In the genomic region with DNA sequence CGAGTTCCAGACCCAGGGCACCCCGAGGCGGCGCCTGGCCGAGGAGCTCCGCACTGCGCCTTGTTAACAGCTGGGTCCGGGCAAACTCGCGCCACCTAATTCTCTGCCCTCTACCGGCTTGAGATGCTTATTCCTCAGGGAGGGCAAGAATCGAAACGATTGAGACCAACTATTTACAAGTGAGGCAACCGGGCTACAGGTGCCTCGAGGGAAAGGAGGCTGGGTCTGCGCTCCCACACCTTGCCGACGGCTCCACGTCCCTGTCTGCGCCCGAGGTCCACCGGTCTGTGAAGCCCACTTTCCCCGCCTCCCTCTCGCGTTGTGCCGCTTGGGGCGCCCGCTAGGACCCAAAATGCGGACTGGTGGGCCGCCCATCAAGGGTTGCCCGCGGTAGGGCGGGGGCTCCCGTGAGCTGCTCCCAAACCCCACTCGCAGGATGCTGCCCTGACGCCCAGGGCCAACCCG, we compare ENCODE assay signal across 8 cellular contexts. TPM values are rescaled to one million over a fixed set of nuclear protein-coding genes. Genes with fewer than 3 reads are reported as not detected.
A peak's percentile ranks its signal among the peaks of the same experiment; 100 is the strongest.
DNase-seq lines count a peak whose midpoint lies in the region; ATAC-seq and TF ChIP-seq lines count a peak whose summit lies in the region.

No MANE protein-coding gene starts in this region.

- H4K20me1 ChIP-seq in OCI-LY1 (ENCODE audit: insufficient read depth, low read length) (no peaks in the 10 kb centered on the region), neural cell (ENCODE audit: insufficient read depth) (no peaks in the 10 kb centered on the region)

- H3K27ac ChIP-seq in OCI-LY1 (ENCODE audit: low read depth, low read length, poor library complexity, severe bottlenecking) = no peak overlapping the region
- peak overlapping the region; percentile 60 for H3K27ac ChIP-seq in neural cell (ENCODE audit: low read length)
- peak overlapping the region; percentile 43 for H3K27ac ChIP-seq in subcutaneous abdominal adipose tissue (ENCODE audit: low read depth, low read length)

- no peaks in the 10 kb centered on the region for H3F3A ChIP-seq in OCI-LY1 (ENCODE audit: insufficient read depth, low read length)
- no peaks in the 10 kb centered on the region for H3F3A ChIP-seq in neural cell (ENCODE audit: insufficient read depth, low read length, poor library complexity, severe bottlenecking)

- H3K9ac ChIP-seq in OCI-LY1 (ENCODE audit: low read length) = peak overlapping the region; percentile 76
- peak overlapping the region; percentile 84 for H3K9ac ChIP-seq in neural cell (ENCODE audit: low read length)
- H3K9ac ChIP-seq in subcutaneous abdominal adipose tissue (ENCODE audit: low read length in 5 of 5) = peak overlapping the region; percentile 6 to 83 (median 76)

- TF ChIP-seq CTCF in AG10803 (conservative IDR thresholded peaks at IDR 0.05; ENCODE audit: low read length) (peak; percentile 43), OCI-LY1 (IDR thresholded peaks at IDR 0.05; ENCODE audit: low read length) (no peak; the same call in none of the 2 replicates), neural cell (IDR thresholded peaks at IDR 0.05; ENCODE audit: poor library complexity, severe bottlenecking) (peak; percentile 55)

- peak overlapping the region; percentile 86 for H3K4me3 ChIP-seq in AG10803 (ENCODE audit: low read length)
- peak overlapping the region; percentile 81 for H3K4me3 ChIP-seq in OCI-LY1 (ENCODE audit: low read depth, low read length, poor library complexity, severe bottlenecking)
- peak overlapping the region; percentile 100 for H3K4me3 ChIP-seq in neural cell (ENCODE audit: low read length)
- H3K4me3 ChIP-seq in subcutaneous abdominal adipose tissue (ENCODE audit: low read depth in 1 of 5, low read length in 5 of 5) = peak overlapping the region; percentile 66 to 95 (median 81)

- ATAC-seq in GM18868 (IDR thresholded peaks at IDR 0.05; ENCODE audit: unreplicated experiment) (peak; percentile 64), HG03103 (IDR thresholded peaks at IDR 0.05; ENCODE audit: low read depth, unreplicated experiment) (peak; percentile 37)

- no peaks in the 10 kb centered on the region for H3K9me2 ChIP-seq in OCI-LY1 (ENCODE audit: low read depth, low read length)
- H3K9me2 ChIP-seq in neural cell (ENCODE audit: insufficient read depth, low read length) = no peaks in the 10 kb centered on the region

- H3K36me3 ChIP-seq in OCI-LY1 (ENCODE audit: insufficient read depth, low read length) (peaks cover 12% of the 10 kb centered on the region), neural cell (ENCODE audit: insufficient read depth, low read length) (no peaks in the 10 kb centered on the region), subcutaneous abdominal adipose tissue (ENCODE audit: control insufficient read depth in 5 of 5, insufficient read depth in 5 of 5, low read length in 5 of 5) (peaks cover 0 to 4% (median 0%) of the 10 kb centered on the region in 5 donors)

- DNase-seq in AG10803 (ENCODE audit: low read depth) (peak; percentile 42), fibroblast of peridontal ligament (ENCODE audit: extremely low read depth) (peak; percentile 40)
- DNase-seq in activated T-helper 1 cell treated with anti-CD3 and anti-CD28 coated beads, Interleukin-12 subunit alpha, Interleukin-12 subunit beta, Interleukin-2, Interleukin-4 antibody, amounts not matched to agents 30 ng/mL and 10 ng/mL and 1 ng/mL, durations not matched to agents 14 hours and 24 hours and 36 hours (ENCODE audit: low spot score) = peak; percentile 36

- no peaks in the 10 kb centered on the region for H3K79me2 ChIP-seq in OCI-LY1 (ENCODE audit: insufficient read depth, low read length)
- peaks cover 14% of the 10 kb centered on the region for H3K79me2 ChIP-seq in neural cell (replicated peaks; ENCODE audit: insufficient read depth, low read length)

- no peaks in the 10 kb centered on the region for H3K27me3 Mint-ChIP-seq in activated T-helper 1 cell treated with anti-CD3 and anti-CD28 coated beads, Interleukin-12 subunit alpha, Interleukin-12 subunit beta, Interleukin-2, Interleukin-4 antibody, amounts not matched to agents 30 ng/mL and 10 ng/mL and 1 ng/mL, durations not matched to agents 14 hours and 24 hours and 36 hours (ENCODE audit: insufficient read depth)

- H3K27me3 ChIP-seq in OCI-LY1 (ENCODE audit: insufficient read depth, low read length) (no peaks in the 10 kb centered on the region), neural cell (ENCODE audit: insufficient read depth, low read depth, low read length) (no peaks in the 10 kb centered on the region), subcutaneous abdominal adipose tissue (ENCODE audit: control insufficient read depth in 5 of 5, insufficient read depth in 4 of 5, low read length in 5 of 5) (no peaks in the 10 kb centered on the region)

- peaks cover 38% of the 10 kb centered on the region for H3K4me1 ChIP-seq in OCI-LY1 (ENCODE audit: insufficient read depth, low read length, severe bottlenecking)
- H3K4me1 ChIP-seq in subcutaneous abdominal adipose tissue (ENCODE audit: control insufficient read depth in 5 of 5, insufficient read depth in 5 of 5, low read length in 5 of 5) = peaks cover 0 to 43% (median 39%) of the 10 kb centered on the region in 5 donors

- H3K4me2 ChIP-seq in OCI-LY1 (ENCODE audit: low read length) (peak overlapping the region; percentile 65), neural cell (ENCODE audit: low read length) (peak overlapping the region; percentile 56)

- H3K4me3 Mint-ChIP-seq in activated T-helper 1 cell treated with anti-CD3 and anti-CD28 coated beads, Interleukin-12 subunit alpha, Interleukin-12 subunit beta, Interleukin-2, Interleukin-4 antibody, amounts not matched to agents 30 ng/mL and 10 ng/mL and 1 ng/mL, durations not matched to agents 14 hours and 24 hours and 36 hours = peak overlapping the region; percentile 90

- intact Hi-C loops in activated T-helper 1 cell treated with anti-CD3 and anti-CD28 coated beads, Interleukin-12 subunit alpha, Interleukin-12 subunit beta, Interleukin-2, Interleukin-4 antibody, amounts not matched to agents 30 ng/mL and 10 ng/mL and 1 ng/mL, durations not matched to agents 14 hours and 24 hours and 36 hours (cut with micrococcal nuclease) = loop anchor here (2.0 to 10.0 kb wide), 7 partner anchors 34 to 1526 kb away; partner anchors contain the start of genes CNOT4, CYREN, STMP1 and WDR91

- H3K9me3 ChIP-seq in OCI-LY1 (ENCODE audit: low read length) (no peaks in the 10 kb centered on the region), neural cell (ENCODE audit: low read length) (no peaks in the 10 kb centered on the region), subcutaneous abdominal adipose tissue (ENCODE audit: control insufficient read depth in 5 of 5, low read length in 5 of 5) (no peaks in the 10 kb centered on the region)

- TF ChIP-seq EP300 in neural cell (conservative IDR thresholded peaks at IDR 0.05; ENCODE audit: poor library complexity, severe bottlenecking) = no peak

- peaks cover 13% of the 10 kb centered on the region for H3K36me3 Mint-ChIP-seq in activated T-helper 1 cell treated with anti-CD3 and anti-CD28 coated beads, Interleukin-12 subunit alpha, Interleukin-12 subunit beta, Interleukin-2, Interleukin-4 antibody, amounts not matched to agents 30 ng/mL and 10 ng/mL and 1 ng/mL, durations not matched to agents 14 hours and 24 hours and 36 hours (ENCODE audit: low read depth)

- H3K4me1 Mint-ChIP-seq in activated T-helper 1 cell treated with anti-CD3 and anti-CD28 coated beads, Interleukin-12 subunit alpha, Interleukin-12 subunit beta, Interleukin-2, Interleukin-4 antibody, amounts not matched to agents 30 ng/mL and 10 ng/mL and 1 ng/mL, durations not matched to agents 14 hours and 24 hours and 36 hours (ENCODE audit: low read depth) = peaks cover 50% of the 10 kb centered on the region

- peak; percentile 15 for TF ChIP-seq RAD21 in neural cell (conservative IDR thresholded peaks at IDR 0.05)

- H2AFZ ChIP-seq in OCI-LY1 (ENCODE audit: low read length) = peak overlapping the region; percentile 14; the same call in 1 of the 2 replicates
- peak overlapping the region; percentile 91 for H2AFZ ChIP-seq in neural cell (ENCODE audit: low read depth, low read length)

- peak overlapping the region; percentile 29 for H3K27ac Mint-ChIP-seq in activated T-helper 1 cell treated with anti-CD3 and anti-CD28 coated beads, Interleukin-12 subunit alpha, Interleukin-12 subunit beta, Interleukin-2, Interleukin-4 antibody, amounts not matched to agents 30 ng/mL and 10 ng/mL and 1 ng/mL, durations not matched to agents 14 hours and 24 hours and 36 hours

- H3K9me3 Mint-ChIP-seq in activated T-helper 1 cell treated with anti-CD3 and anti-CD28 coated beads, Interleukin-12 subunit alpha, Interleukin-12 subunit beta, Interleukin-2, Interleukin-4 antibody, amounts not matched to agents 30 ng/mL and 10 ng/mL and 1 ng/mL, durations not matched to agents 14 hours and 24 hours and 36 hours = no peaks in the 10 kb centered on the region

TF ChIP-seq in neural cell, 6 proteins besides CTCF, POLR2A, EP300 and RAD21 (continues in another document):
- peak; percentile 34 for TF ChIP-seq SMC3 (conservative IDR thresholded peaks at IDR 0.05; ENCODE audit: poor library complexity)
- peak; percentile 15 for TF ChIP-seq TAF1 (IDR thresholded peaks at IDR 0.05; ENCODE audit: low read depth)
- no peak for TF ChIP-seq POLR2AphosphoS5 (IDR thresholded peaks at IDR 0.05)

RNA-seq across cellular contexts. Expression of gene AKR1B1, which starts 0.5 kb away (rescaled TPM):
- total RNA-seq in activated T-helper 1 cell treated with anti-CD3 and anti-CD28 coated beads, Interleukin-12 subunit alpha, Interleukin-12 subunit beta, Interleukin-2, Interleukin-4 antibody, amounts not matched to agents 30 ng/mL and 10 ng/mL and 1 ng/mL, durations not matched to agents 14 hours and 24 hours and 36 hours = 99.7 and 111 TPM in 2 replicates
- polyA plus RNA-seq in neural cell = 202 and 265 TPM in 2 replicates
- 99.6 and 113 TPM in 2 replicates for polyA minus RNA-seq in neural cell
